Comparison of ENCODE assay signal across 9 cellular contexts in genomic region chr7:90345548-90346319, GRCh38. TPM values are rescaled to one million over a fixed set of nuclear protein-coding genes. Genes with fewer than 3 reads are reported as not detected.
DNase-seq lines count a peak whose midpoint lies in the region; ATAC-seq and TF ChIP-seq lines count a peak whose summit lies in the region.
"Had no signal": no experiment of that assay in that cellular context is flagged by ENCODE, and none has a peak within 500 bp of the region (broad histone marks: within the 10 kb centered on the region; RNA-seq: fewer than 3 reads in every experiment).

No MANE protein-coding gene starts in this region.

- H4K20me1 ChIP-seq in OCI-LY1 (ENCODE audit: insufficient read depth, low read length): no peaks in the 10 kb centered on the region

- H3K27ac ChIP-seq in OCI-LY1 (ENCODE audit: low read depth, low read length, poor library complexity, severe bottlenecking) (peak overlapping the region; percentile 84), stomach smooth muscle (ENCODE audit: low read length) (peak overlapping the region; percentile 78)

- DNase-seq in AG08395 (ENCODE audit: low spot score) (peak; percentile 18), choroid plexus epithelial cell (ENCODE audit: low read depth) (peak; percentile 69), left lobe of liver (ENCODE audit: low spot score) (no peak)
- no peak for DNase-seq in activated CD8-positive, alpha-beta memory T cell treated with anti-CD3 and anti-CD28 coated beads, Interleukin-2, amount 50 U/mL, for 4 hours

- no peaks in the 10 kb centered on the region for H3K9me3 ChIP-seq in OCI-LY1 (ENCODE audit: low read length)
- no peaks in the 10 kb centered on the region for H3K9me3 ChIP-seq in stomach smooth muscle (ENCODE audit: control insufficient read depth in 2 of 2, low read length in 2 of 2)

- H3K4me3 ChIP-seq in OCI-LY1 (ENCODE audit: low read depth, low read length, poor library complexity, severe bottlenecking) (peak overlapping the region; percentile 93), choroid plexus epithelial cell (ENCODE audit: low read depth, low read length) (peak overlapping the region; percentile 96), stomach smooth muscle (ENCODE audit: low read length in 2 of 2) (peak overlapping the region; percentile 64 to 99)

- H3K4me1 ChIP-seq in OCI-LY1 (ENCODE audit: insufficient read depth, low read length, severe bottlenecking) (peaks cover 22% of the 10 kb centered on the region), stomach smooth muscle (ENCODE audit: control insufficient read depth, insufficient read depth, low read length) (no peaks in the 10 kb centered on the region)

- H3F3A ChIP-seq in OCI-LY1 (ENCODE audit: insufficient read depth, low read length): no peaks in the 10 kb centered on the region

- H3K36me3 ChIP-seq in OCI-LY1 (ENCODE audit: insufficient read depth, low read length) (peaks cover 24% of the 10 kb centered on the region), stomach smooth muscle (ENCODE audit: control insufficient read depth in 2 of 2, insufficient read depth in 2 of 2, low read length in 2 of 2) (no peaks in the 10 kb centered on the region)

- H3K9ac ChIP-seq in OCI-LY1 (ENCODE audit: low read length) (peak overlapping the region; percentile 90), stomach smooth muscle (ENCODE audit: low read length in 2 of 2) (peak overlapping the region; percentile 78 to 99)

- H3K79me2 ChIP-seq in OCI-LY1 (ENCODE audit: insufficient read depth, low read length): peaks cover 36% of the 10 kb centered on the region

- H2AFZ ChIP-seq in OCI-LY1 (ENCODE audit: low read length): peak overlapping the region; percentile 61

- ATAC-seq in GM18502 (IDR thresholded peaks at IDR 0.05; ENCODE audit: poor library complexity, unreplicated experiment) (peak; percentile 26), HG02973 (IDR thresholded peaks at IDR 0.05; ENCODE audit: unreplicated experiment) (peak; percentile 10), left lobe of liver (peak; percentile 43)

- peak overlapping the region; percentile 87 for H3K4me2 ChIP-seq in OCI-LY1 (ENCODE audit: low read length)

- H3K27me3 ChIP-seq in OCI-LY1 (ENCODE audit: insufficient read depth, low read length) (no peaks in the 10 kb centered on the region), stomach smooth muscle (ENCODE audit: control insufficient read depth in 1 of 2, insufficient read depth in 2 of 2, low read length in 2 of 2) (no peaks in the 10 kb centered on the region)

- no peaks in the 10 kb centered on the region for H3K9me2 ChIP-seq in OCI-LY1 (ENCODE audit: low read depth, low read length)

- no peak for TF ChIP-seq CTCF in OCI-LY1 (IDR thresholded peaks at IDR 0.05; ENCODE audit: low read length)
- TF ChIP-seq CTCF in choroid plexus epithelial cell (conservative IDR thresholded peaks at IDR 0.05; ENCODE audit: low read depth, low read length): peak; percentile 0

RNA-seq across cellular contexts. Expression of gene GTPBP10, which starts 0.8 kb away (rescaled TPM):
- total RNA-seq in left lobe of liver: 16.7 TPM

RNA-seq across cellular contexts. Expression of gene FAM237B, which starts 24.6 kb away (rescaled TPM):
- not detected for total RNA-seq in left lobe of liver
- total RNA-seq: NCI-H460 had no signal

RNA-seq across cellular contexts. Expression of gene CLDN12, which starts 57.5 kb away (rescaled TPM):
- 34.2 TPM for total RNA-seq in left lobe of liver

Comparison
In these comparisons a context has a peak if more than half of its experiments do, and no peak if none do; other contexts are left out.
1. DNase-seq: peak in AG08395 (single experiment) and choroid plexus epithelial cell (single experiment); none in left lobe of liver (single experiment) and activated CD8-positive, alpha-beta memory T cell treated with anti-CD3 and anti-CD28 coated beads, Interleukin-2, amount 50 U/mL, for 4 hours (single experiment).
2. Peak in every context shown above with its lines, with median percentiles within 50 percentile points of each other: ATAC-seq and H3K4me3 ChIP-seq.